8 cellular contexts compared by ENCODE assay signal in the genomic region with DNA sequence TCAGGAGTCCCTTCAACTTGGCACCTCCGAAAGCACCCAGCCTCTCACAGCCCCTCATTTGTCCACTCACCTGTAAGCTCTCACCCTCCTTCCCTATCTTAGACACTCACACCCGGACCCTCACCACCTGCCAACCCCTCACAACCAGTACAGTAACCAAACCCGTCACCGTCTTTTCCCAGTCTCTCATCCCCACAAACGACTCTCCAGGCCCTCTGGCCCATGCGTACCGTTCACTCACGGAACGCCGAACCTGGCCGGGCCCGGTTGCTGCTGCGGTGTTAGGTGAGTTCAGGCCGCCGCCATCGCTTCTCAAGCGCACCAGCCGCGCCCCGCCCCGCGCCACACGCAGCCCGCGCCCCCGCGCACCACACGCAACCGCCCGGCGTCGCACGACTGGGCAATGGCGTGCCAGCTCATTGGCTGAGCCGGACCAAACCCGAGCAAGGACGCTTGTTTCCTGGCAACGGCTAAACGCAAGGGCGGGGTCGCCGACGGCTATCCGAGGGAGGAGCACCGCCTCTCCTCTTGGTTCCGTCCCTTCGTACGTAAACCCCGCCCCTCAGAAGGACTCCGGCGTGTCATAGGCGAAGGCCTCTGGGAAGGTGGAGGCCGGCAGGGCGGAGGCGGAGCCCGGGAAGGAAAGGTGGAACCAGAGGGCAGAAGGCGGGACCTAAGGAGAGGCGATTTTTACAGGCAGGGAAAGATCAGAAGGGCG. TPM values are rescaled to one million over a fixed set of nuclear protein-coding genes. Genes with fewer than 3 reads are reported as not detected.
A peak's percentile ranks its signal among the peaks of the same experiment; 100 is the strongest.
DNase-seq lines count a peak whose midpoint lies in the region; ATAC-seq and TF ChIP-seq lines count a peak whose summit lies in the region.

TSS of gene FHIP1B (minus strand) at position 323 of the 718 bp plus-strand sequence. CDS start 10,120 bp downstream, outside the sequence.

- H3K4me1 Mint-ChIP-seq in T-helper 2 cell treated with Interferon-gamma antibody and Interleukin-4, amounts not matched to agents 5 μg/mL and 100 μg/mL, for 36 hours (ENCODE audit: low read depth): peaks cover 30% of the 10 kb centered on the region

- TF ChIP-seq POLR2A in vagina (IDR thresholded peaks at IDR 0.05): peak in 1 of 2 donors; percentile 29

- peak within 1 kb of the TSS; percentile 78 to 83 for H3K27ac ChIP-seq in ascending aorta
- H3K27ac ChIP-seq in right cardiac atrium (ENCODE audit: low read length): peak within 1 kb of the TSS; percentile 78
- H3K27ac ChIP-seq in vagina: peak within 1 kb of the TSS; percentile 76

- no peaks in the 10 kb centered on the region for H3K9me3 ChIP-seq in ascending aorta
- no peaks in the 10 kb centered on the region for H3K9me3 ChIP-seq in right cardiac atrium (ENCODE audit: control insufficient read depth, low read length)
- no peaks in the 10 kb centered on the region for H3K9me3 ChIP-seq in vagina

- H3K36me3 ChIP-seq in ascending aorta (no peaks in the 10 kb centered on the region), vagina (no peaks in the 10 kb centered on the region)

- H3K27me3 Mint-ChIP-seq in T-helper 2 cell treated with Interferon-gamma antibody and Interleukin-4, amounts not matched to agents 5 μg/mL and 100 μg/mL, for 36 hours (ENCODE audit: low read depth): no peaks in the 10 kb centered on the region

- ATAC-seq in GM18499 (IDR thresholded peaks at IDR 0.05; ENCODE audit: insufficient read depth, unreplicated experiment) (peak; percentile 93), HG02943 (IDR thresholded peaks at IDR 0.05; ENCODE audit: low read depth, unreplicated experiment) (peak; percentile 93), right cardiac atrium (peak; percentile 99)

- peaks cover 0 to 12% of the 10 kb centered on the region in 2 donors for H3K4me1 ChIP-seq in ascending aorta
- peaks cover 2% of the 10 kb centered on the region for H3K4me1 ChIP-seq in right cardiac atrium (ENCODE audit: control insufficient read depth, insufficient read depth, low read length)
- H3K4me1 ChIP-seq in vagina: peaks cover 25% of the 10 kb centered on the region

- peak within 1 kb of the TSS; percentile 95 for H3K4me3 Mint-ChIP-seq in T-helper 2 cell treated with Interferon-gamma antibody and Interleukin-4, amounts not matched to agents 5 μg/mL and 100 μg/mL, for 36 hours

- H3K27me3 ChIP-seq in ascending aorta (no peaks in the 10 kb centered on the region), right cardiac atrium (ENCODE audit: control insufficient read depth, insufficient read depth) (no peaks in the 10 kb centered on the region), vagina (no peaks in the 10 kb centered on the region)

- peak in 1 of 3 experiments; percentile 5 for TF ChIP-seq CTCF in ascending aorta (IDR thresholded peaks at IDR 0.05)
- no peak for TF ChIP-seq CTCF in vagina (IDR thresholded peaks at IDR 0.05)

- peaks cover under 1% of the 10 kb centered on the region for H3K36me3 Mint-ChIP-seq in T-helper 2 cell treated with Interferon-gamma antibody and Interleukin-4, amounts not matched to agents 5 μg/mL and 100 μg/mL, for 36 hours (ENCODE audit: low read depth)

- WGBS in right cardiac atrium: under 1% methylated on average over 59 of the region's 59 CpGs

- H3K27ac Mint-ChIP-seq in T-helper 2 cell treated with Interferon-gamma antibody and Interleukin-4, amounts not matched to agents 5 μg/mL and 100 μg/mL, for 36 hours: peak within 1 kb of the TSS; percentile 95

- DNase-seq in NCI-H187 treated with DMSO at 0.1 percent for 48 hours (lab: John Stamatoyannopoulos, UW): peak; percentile 100
- DNase-seq in T-helper 2 cell treated with Interferon-gamma antibody and Interleukin-4, amounts not matched to agents 5 μg/mL and 100 μg/mL, for 36 hours (ENCODE audit: low spot score): peak; percentile 100
- peak; percentile 100 for DNase-seq in ascending aorta (ENCODE audit: low spot score in 2 of 2)
- DNase-seq in right cardiac atrium: peak; percentile 100
- peak; percentile 99 for DNase-seq in pulmonary artery endothelial cell (ENCODE audit: low read depth, low spot score)
- DNase-seq in vagina (ENCODE audit: extremely low spot score in 2 of 2): peak; percentile 100

- H3K4me3 ChIP-seq in ascending aorta (peak within 1 kb of the TSS; percentile 54 to 79), right cardiac atrium (ENCODE audit: low read length) (peak within 1 kb of the TSS; percentile 68), vagina (peak within 1 kb of the TSS; percentile 69 to 80)

- intact Hi-C loops in ascending aorta (cut with DNase I): loop anchor here (1.0 to 10.0 kb wide), 10 partner anchors 85 to 1627 kb away; partner anchors contain the start of genes ARFIP2, PPFIBP2, SMPD1 and TAF10
- intact Hi-C loops in right cardiac atrium (cut with DNase I): no loop called here
- intact Hi-C loops in vagina (cut with DNase I): loop anchor here (10.0 kb wide), 1 partner anchor 90 kb away; the partner anchor contains the start of gene CAVIN3

- no peaks in the 10 kb centered on the region for H3K9me3 Mint-ChIP-seq in T-helper 2 cell treated with Interferon-gamma antibody and Interleukin-4, amounts not matched to agents 5 μg/mL and 100 μg/mL, for 36 hours

RNA-seq across cellular contexts. Expression of gene FHIP1B, which starts in this region (rescaled TPM):
- total RNA-seq in ascending aorta (31.9 TPM), right cardiac atrium (10 to 100 TPM; 14.1 to 18.8 (median 17.2) TPM), pulmonary artery endothelial cell (8.0 and 8.4 TPM in 2 replicates), vagina (65.1 TPM)
- 19.5 TPM for polyA plus RNA-seq in right cardiac atrium

Comparison
In these comparisons a context has a peak if more than half of its experiments do, and no peak if none do; other contexts are left out.
1. Peak in every context shown above with its lines: DNase-seq, ATAC-seq, H3K4me3 ChIP-seq and H3K27ac ChIP-seq.
2. intact Hi-C loops: an anchor here in ascending aorta (1.0 to 10.0 kb wide) and vagina (10.0 kb wide); none called in right cardiac atrium.